Comparison of ENCODE assay signal across 1 cellular context in genomic region chr19:3955276-3955675, GRCh38.
A peak's percentile ranks its signal among the peaks of the same experiment; 100 is the strongest.
TF ChIP-seq lines count a peak whose summit lies in the region.
"Not testable (repeated sequence)": the region's sequence is repeated elsewhere in the genome, so short reads cannot be mapped to it uniquely, and the experiment has no call there.

No MANE protein-coding gene starts in this region.

TF ChIP-seq in HepG2, 621 proteins besides CTCF, POLR2A, EP300 and RAD21:
- TF ChIP-seq ATF7 (IDR thresholded peaks at IDR 0.05) = peak; percentile 65
- TF ChIP-seq ATF7 (CRISPR knock-in tag; IDR thresholded peaks at IDR 0.05) = not testable (repeated sequence)
